21 cellular contexts compared by ENCODE assay signal in the genomic region with DNA sequence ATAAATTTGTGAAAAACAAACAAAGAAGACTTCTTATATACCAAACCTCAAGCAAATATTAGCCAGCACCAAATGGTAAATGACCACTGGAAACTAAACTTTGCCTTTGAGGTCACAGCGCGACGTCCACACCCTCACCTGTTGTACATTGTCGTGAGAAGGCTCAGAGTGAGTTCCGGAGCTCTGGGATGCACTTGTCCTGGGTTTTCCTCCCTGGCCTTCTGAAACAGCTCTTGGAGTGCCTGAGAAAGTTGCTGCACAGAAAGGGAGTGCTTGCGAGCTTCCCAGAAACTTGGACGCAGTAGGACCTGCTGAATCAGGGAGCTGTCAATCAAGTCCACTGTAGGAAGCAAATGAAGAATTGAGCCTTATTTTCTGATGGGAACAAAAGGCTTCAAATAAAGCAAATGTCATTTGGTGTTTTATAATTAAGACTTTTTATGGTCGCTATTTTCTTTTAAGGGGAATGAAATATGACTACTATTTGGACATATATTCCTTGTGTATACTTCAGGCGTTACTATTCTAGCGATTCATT. TPM values are rescaled to one million over a fixed set of nuclear protein-coding genes. Genes with fewer than 3 reads are reported as not detected.
DNase-seq lines count a peak whose midpoint lies in the region; ATAC-seq, FAIRE-seq and TF ChIP-seq lines count a peak whose summit lies in the region.
"Had no signal": no experiment of that assay in that cellular context is flagged by ENCODE, and none has a peak within 500 bp of the region (broad histone marks: within the 10 kb centered on the region; RNA-seq: fewer than 3 reads in every experiment).

No MANE protein-coding gene starts in this region.

- no peak overlapping the region for H3K4me2 ChIP-seq in K562 (ENCODE audit: insufficient read depth, low read length)
- H3K4me2 ChIP-seq in neural progenitor cell, result no peak overlapping the region

- H3K4me3 Mint-ChIP-seq in neural progenitor cell, result no peak overlapping the region
- H3K4me3 Mint-ChIP-seq: CD4-positive, alpha-beta T cell had no signal

- H3K36me3 ChIP-seq in K562 (ENCODE audit: control insufficient read depth, insufficient read depth, low read length) (no peaks in the 10 kb centered on the region), neural progenitor cell (no peaks in the 10 kb centered on the region), transverse colon (no peaks in the 10 kb centered on the region)

- no peak for TF ChIP-seq POLR2A in K562 (conservative IDR thresholded peaks at IDR 0.05)
- TF ChIP-seq POLR2A in transverse colon (IDR thresholded peaks at IDR 0.05), result no peak

- no peak for DNase-seq in HEK293T (ENCODE audit: extremely low spot score)
- no peak for DNase-seq in K562 (ENCODE audit: extremely low read depth in 1 of 4, low spot score in 3 of 4)
- no peak for DNase-seq in neural progenitor cell (ENCODE audit: low spot score)
- DNase-seq in transverse colon, result peak; percentile 9
- DNase-seq in NCI-H2196 (lab: John Stamatoyannopoulos, UW; ENCODE audit: unreplicated experiment), result no peak
- no peak for DNase-seq in NCI-H1092 treated with DMSO at 0.1 percent for 48 hours (lab: John Stamatoyannopoulos, UW)
- DNase-seq: ACHN; Caco-2; CD4-positive, alpha-beta T cell; GM23248 had no signal

- TF ChIP-seq CTCF in K562 (IDR thresholded peaks at IDR 0.05 in 2 of 3, conservative IDR thresholded peaks at IDR 0.05 in 1 of 3; ENCODE audit: insufficient read depth in 2 of 3, low read depth in 1 of 3, low read length in 3 of 3) (no peak), neural progenitor cell (IDR thresholded peaks at IDR 0.05) (no peak), transverse colon (IDR thresholded peaks at IDR 0.05) (no peak)

- H3K79me2 ChIP-seq in K562 (ENCODE audit: control insufficient read depth, insufficient read depth, low read length) (no peaks in the 10 kb centered on the region), neural progenitor cell (ENCODE audit: low read depth) (no peaks in the 10 kb centered on the region)

- H3K4me1 ChIP-seq in K562 (replicated peaks in 1 of 2; ENCODE audit: control insufficient read depth in 2 of 2, insufficient read depth in 2 of 2, low read length in 2 of 2), result no peaks in the 10 kb centered on the region
- no peaks in the 10 kb centered on the region for H3K4me1 ChIP-seq in neural progenitor cell
- peaks cover 0 to 22% (median 3%) of the 10 kb centered on the region in 4 donors for H3K4me1 ChIP-seq in transverse colon
- H3K4me1 ChIP-seq: Caco-2 had no signal

- no peaks in the 10 kb centered on the region for H3K27me3 Mint-ChIP-seq in neural progenitor cell (ENCODE audit: insufficient read depth, low read depth)

- intact Hi-C loops in K562 (cut with micrococcal nuclease), result no loop called here
- intact Hi-C loops in transverse colon (cut with DNase I; ENCODE audit: low total_unique reads), result no loop called here

- WGBS in K562 (ENCODE audit: insufficient coverage, low coverage, missing lambda C conversion rate), result 0% methylated on average over 10 of the region's 10 CpGs
- 49 to 56% methylated on average over 7 to 10 of the region's 10 CpGs for WGBS in transverse colon (ENCODE audit: low coverage in 1 of 2), 2 donors

- BruUV-seq in K562 (replicated peaks; lab: Mats Ljungman, UMichigan), result no TSS peak

- no peaks in the 10 kb centered on the region for H3F3A ChIP-seq in neural progenitor cell (ENCODE audit: low read depth)

- H4K20me1 ChIP-seq in K562 (replicated peaks; ENCODE audit: control insufficient read depth, insufficient read depth, low read length), result no peaks in the 10 kb centered on the region
- no peaks in the 10 kb centered on the region for H4K20me1 ChIP-seq in neural progenitor cell (ENCODE audit: low read depth)

- TF ChIP-seq RAD21 in K562 (CRISPR knock-in tag; conservative IDR thresholded peaks at IDR 0.05 in 1 of 2, IDR thresholded peaks at IDR 0.05 in 1 of 2), result no peak

- TF ChIP-seq EP300 in K562 (IDR thresholded peaks at IDR 0.05; ENCODE audit: low read length) (no peak), transverse colon (IDR thresholded peaks at IDR 0.05; ENCODE audit: low read depth) (no peak)

- H3K27me3 ChIP-seq in K562 (ENCODE audit: control insufficient read depth in 2 of 2, insufficient read depth in 2 of 2, low read length in 2 of 2) (peaks cover 0 to 4% of the 10 kb centered on the region in 2 experiments; a peak in 2 of 5 replicates), neural progenitor cell (no peaks in the 10 kb centered on the region), transverse colon (no peaks in the 10 kb centered on the region)

- FAIRE-seq in K562 (lab: Jason Lieb, UNC), result no peak
- FAIRE-seq: A204.1, D721Med, G401.6, GM12891, H54 had no signal

- H3K4me3 ChIP-seq in K562 (no peak overlapping the region), neural progenitor cell (no peak overlapping the region), transverse colon (no peak overlapping the region)
- H3K4me3 ChIP-seq: GM23248 had no signal

- no peak overlapping the region for H3K27ac Mint-ChIP-seq in neural progenitor cell
- H3K27ac Mint-ChIP-seq: CD4-positive, alpha-beta T cell had no signal

- H3K4me1 Mint-ChIP-seq in neural progenitor cell, result no peaks in the 10 kb centered on the region

- ATAC-seq in K562 (no peak), HG02870 (IDR thresholded peaks at IDR 0.05; ENCODE audit: unreplicated experiment) (no peak)
- ATAC-seq: HCT116 had no signal

- H3K27ac ChIP-seq in K562 (ENCODE audit: extremely low read depth, low read depth, low read length), result no peak overlapping the region
- H3K27ac ChIP-seq in neural progenitor cell, result no peak overlapping the region
- peak overlapping the region in 1 of 4 donors; percentile 2 for H3K27ac ChIP-seq in transverse colon
- H3K27ac ChIP-seq: C4-2B, GM23248, HL-60 had no signal

- POLR2A ChIA-PET in HEK293T (lab: Yijun Ruan, JAX), result no interaction called here
- POLR2A ChIA-PET in K562 (lab: Yijun Ruan, JAX), result no interaction called here

- H3K9me3 Mint-ChIP-seq in neural progenitor cell, result no peaks in the 10 kb centered on the region
- H3K9me3 Mint-ChIP-seq: CD4-positive, alpha-beta T cell had no signal

- H3K9me3 ChIP-seq in K562 (replicated peaks; ENCODE audit: control insufficient read depth, insufficient read depth, low read depth, low read length) (no peaks in the 10 kb centered on the region), neural progenitor cell (ENCODE audit: low read depth) (no peaks in the 10 kb centered on the region), transverse colon (no peaks in the 10 kb centered on the region)
- H3K9me3 ChIP-seq: Caco-2 had no signal

- H3K9ac ChIP-seq in K562 (ENCODE audit: insufficient read depth in 1 of 2, low read depth in 2 of 2, low read length in 2 of 2), result no peak overlapping the region
- no peak overlapping the region for H3K9ac ChIP-seq in neural progenitor cell
- H3K9ac ChIP-seq: GM23248 had no signal

- in situ Hi-C loops in K562 (cut with MboI) (no loop called here), transverse colon (cut with MboI; ENCODE audit: low pct_ligation_motif_present in 1 of 4, low pct_unique_long_range_greater_than_20kb in 1 of 4, low sequenced_read_pairs in 3 of 4) (no loop called here)

- H2AFZ ChIP-seq in K562 (ENCODE audit: low read depth, low read length), result no peak overlapping the region
- peak overlapping the region; percentile 58 for H2AFZ ChIP-seq in neural progenitor cell (replicated peaks)
- H2AFZ ChIP-seq: GM23248 had no signal

- CTCF ChIA-PET in HEK293T (lab: Yijun Ruan, JAX) (no interaction called here), K562 (lab: Yijun Ruan, JAX; ENCODE audit: low intra/inter-chr PET ratio) (no interaction called here)

- no peaks in the 10 kb centered on the region for H3K36me3 Mint-ChIP-seq in neural progenitor cell

- no peaks in the 10 kb centered on the region for H3K9me1 ChIP-seq in K562 (ENCODE audit: control insufficient read depth, insufficient read depth, low read length)

RNA-seq across cellular contexts. Expression of a gene that starts 11.0 kb away (rescaled TPM):
- not detected in 2 replicates for total RNA-seq in K562 (2011; cell fraction: chromatin; rRNA removed; ENCODE audit: low replicate concordance)
- total RNA-seq in K562 (2011; cell fraction: nucleolus; rRNA removed), result not detected in 2 replicates
- not detected in 2 replicates for total RNA-seq in K562 (2011; cell fraction: nucleoplasm; rRNA removed)
- total RNA-seq in K562 (2014; rRNA removed), result not detected in 2 replicates
- total RNA-seq in K562 (2014; rRNA removed; fragmentation: Illumina TruSeq; extraction: Trizol), result not detected in 2 replicates
- total RNA-seq in K562 (2015; rRNA removed; fragmentation: Illumina TruSeq; extraction: Trizol), result not detected in 2 replicates
- total RNA-seq in K562 (2021), result not detected in 2 replicates
- not detected in 2 replicates for polyA plus RNA-seq in K562 (2011; rRNA removed)
- polyA plus RNA-seq in K562 (2011; cell fraction: cytosol; rRNA removed), result not detected in 2 replicates
- not detected in 2 replicates for polyA plus RNA-seq in K562 (2011; cell fraction: nucleus; rRNA removed)
- not detected in 2 replicates for polyA plus RNA-seq in K562 (2012)
- polyA plus RNA-seq in K562 (2014; fragmentation: Illumina TruSeq; extraction: Trizol), result not detected in 2 replicates
- polyA plus RNA-seq in K562 (2014; fragmentation: Nextera tagmentation; extraction: Ambion mirVana), result not detected
- not detected in 2 replicates for polyA plus RNA-seq in K562 (2014; rRNA removed)
- polyA minus RNA-seq in K562 (2011; rRNA and poly(A)+ RNA removed), result not detected in 2 replicates
- not detected in 2 replicates for polyA minus RNA-seq in K562 (2011; cell fraction: cytosol; rRNA and poly(A)+ RNA removed)
- polyA minus RNA-seq in K562 (2011; cell fraction: nucleus; rRNA and poly(A)+ RNA removed), result not detected in 2 replicates
- not detected in 2 replicates for total RNA-seq in neural progenitor cell (ENCODE audit: low replicate concordance)
- total RNA-seq in transverse colon, result not detected
- total RNA-seq: Caco-2; CD4-positive, alpha-beta T cell; GM23248; HT1080 had no signal
- polyA plus RNA-seq: BJ, GM23248 had no signal

RNA-seq across cellular contexts. Expression of a gene that starts 57.9 kb away (rescaled TPM):
- total RNA-seq in K562 (2011; cell fraction: chromatin; rRNA removed; ENCODE audit: low replicate concordance), result 0.39 TPM in 1 of 2 replicates, not detected in the other
- not detected in 2 replicates for total RNA-seq in K562 (2011; cell fraction: nucleolus; rRNA removed)
- not detected in 2 replicates for total RNA-seq in K562 (2011; cell fraction: nucleoplasm; rRNA removed)
- 0.08 TPM in 1 of 2 replicates, not detected in the other for total RNA-seq in K562 (2014; rRNA removed)
- total RNA-seq in K562 (2014; rRNA removed; fragmentation: Illumina TruSeq; extraction: Trizol), result 0.15 TPM in 1 of 2 replicates, not detected in the other
- 0.08 TPM in 1 of 2 replicates, not detected in the other for total RNA-seq in K562 (2015; rRNA removed; fragmentation: Illumina TruSeq; extraction: Trizol)
- total RNA-seq in K562 (2021), result 0.07 TPM in 1 of 2 replicates, not detected in the other
- polyA plus RNA-seq in K562 (2011; rRNA removed), result 0.06 and 0.08 TPM in 2 replicates
- polyA plus RNA-seq in K562 (2011; cell fraction: cytosol; rRNA removed), result not detected in 2 replicates
- 0.07 TPM in 1 of 2 replicates, not detected in the other for polyA plus RNA-seq in K562 (2011; cell fraction: nucleus; rRNA removed)
- polyA plus RNA-seq in K562 (2012), result 0.08 and 0.11 TPM in 2 replicates
- polyA plus RNA-seq in K562 (2014; fragmentation: Illumina TruSeq; extraction: Trizol), result 0.14 TPM in 1 of 2 replicates, not detected in the other
- polyA plus RNA-seq in K562 (2014; fragmentation: Nextera tagmentation; extraction: Ambion mirVana), result under 1 TPM in 1 of 2 experiments, not detected in 1; 0.14 TPM
- 0.16 TPM in 1 of 2 replicates, not detected in the other for polyA plus RNA-seq in K562 (2014; rRNA removed)
- not detected in 2 replicates for polyA minus RNA-seq in K562 (2011; rRNA and poly(A)+ RNA removed)
- polyA minus RNA-seq in K562 (2011; cell fraction: cytosol; rRNA and poly(A)+ RNA removed), result not detected in 2 replicates
- 0.13 and 0.33 TPM in 2 replicates for polyA minus RNA-seq in K562 (2011; cell fraction: nucleus; rRNA and poly(A)+ RNA removed)
- 3.7 and 3.9 TPM in 2 replicates for total RNA-seq in neural progenitor cell (ENCODE audit: low replicate concordance)
- 100 to 1,000 TPM in 1 of 4 donors, under 1 TPM in 2, not detected in 1; 0.55 to 365 (median 0.79) TPM for total RNA-seq in transverse colon

RNA-seq across cellular contexts. Expression of a gene that starts 58.2 kb away (rescaled TPM):
- total RNA-seq in K562 (2011; cell fraction: chromatin; rRNA removed; ENCODE audit: low replicate concordance), result 13.1 and 34.5 TPM in 2 replicates
- 5.7 and 7.4 TPM in 2 replicates for total RNA-seq in K562 (2011; cell fraction: nucleolus; rRNA removed)
- total RNA-seq in K562 (2011; cell fraction: nucleoplasm; rRNA removed), result 15.3 and 21.3 TPM in 2 replicates
- 20.8 and 21.6 TPM in 2 replicates for total RNA-seq in K562 (2014; rRNA removed)
- 50.4 and 54.1 TPM in 2 replicates for total RNA-seq in K562 (2014; rRNA removed; fragmentation: Illumina TruSeq; extraction: Trizol)
- 37.0 and 39.1 TPM in 2 replicates for total RNA-seq in K562 (2015; rRNA removed; fragmentation: Illumina TruSeq; extraction: Trizol)
- 26.1 and 27.4 TPM in 2 replicates for total RNA-seq in K562 (2021)
- 39.7 and 55.0 TPM in 2 replicates for polyA plus RNA-seq in K562 (2011; rRNA removed)
- 19.7 and 27.0 TPM in 2 replicates for polyA plus RNA-seq in K562 (2011; cell fraction: cytosol; rRNA removed)
- 22.2 and 33.5 TPM in 2 replicates for polyA plus RNA-seq in K562 (2011; cell fraction: nucleus; rRNA removed)
- polyA plus RNA-seq in K562 (2012), result 13.9 and 20.0 TPM in 2 replicates
- 33.7 and 37.1 TPM in 2 replicates for polyA plus RNA-seq in K562 (2014; fragmentation: Illumina TruSeq; extraction: Trizol)
- polyA plus RNA-seq in K562 (2014; fragmentation: Nextera tagmentation; extraction: Ambion mirVana), result 10 to 100 TPM; 84.9 to 90.6 TPM
- 22.9 and 26.6 TPM in 2 replicates for polyA plus RNA-seq in K562 (2014; rRNA removed)
- 64.9 and 69.3 TPM in 2 replicates for polyA minus RNA-seq in K562 (2011; rRNA and poly(A)+ RNA removed)
- polyA minus RNA-seq in K562 (2011; cell fraction: cytosol; rRNA and poly(A)+ RNA removed), result 11.0 and 20.1 TPM in 2 replicates
- polyA minus RNA-seq in K562 (2011; cell fraction: nucleus; rRNA and poly(A)+ RNA removed), result 11.4 and 17.1 TPM in 2 replicates
- total RNA-seq in neural progenitor cell (ENCODE audit: low replicate concordance), result 32.7 and 39.0 TPM in 2 replicates
- 10 to 100 TPM in 3 of 4 donors, 1 to 10 TPM in 1; 6.8 to 24.9 (median 21.1) TPM for total RNA-seq in transverse colon
